9 cellular contexts compared by ENCODE assay signal in the genomic region with DNA sequence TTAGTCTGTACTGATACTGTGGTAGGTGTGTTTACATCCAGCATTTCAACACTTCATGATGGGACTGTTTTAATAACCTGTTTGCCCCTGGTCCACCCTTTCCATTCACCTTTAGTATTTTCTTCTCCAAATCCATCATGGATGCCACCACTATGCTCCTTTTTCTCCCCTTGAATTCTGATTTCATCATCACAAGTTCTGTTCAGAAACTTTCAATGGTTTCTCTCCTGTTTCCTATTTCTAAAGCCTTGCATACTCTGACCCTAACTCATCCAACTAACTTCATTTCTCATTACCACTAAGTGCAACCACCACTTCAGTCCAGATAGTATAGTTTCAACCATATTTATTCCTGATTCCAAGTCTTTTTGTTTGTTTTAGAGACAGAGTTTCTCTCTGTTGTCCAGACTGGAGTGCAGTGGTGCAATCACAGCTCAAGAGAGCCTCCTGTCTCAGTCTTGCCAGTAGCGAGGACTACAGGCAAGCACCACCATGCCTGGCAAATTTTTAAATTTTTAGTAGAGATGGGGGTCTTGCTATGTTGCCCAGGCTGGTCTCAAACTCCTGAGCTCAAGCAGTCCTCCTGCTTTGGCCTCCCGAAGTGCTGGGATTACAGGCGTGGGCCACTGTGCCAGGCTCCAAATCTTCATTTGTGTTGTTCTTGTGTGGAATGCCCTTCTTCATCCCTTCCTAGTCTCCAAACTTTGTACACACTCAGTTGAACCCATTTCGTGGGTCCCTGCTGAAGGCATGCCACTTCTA. TPM values are rescaled to one million over a fixed set of nuclear protein-coding genes. Genes with fewer than 3 reads are reported as not detected.
A peak's percentile ranks its signal among the peaks of the same experiment; 100 is the strongest.
DNase-seq lines count a peak whose midpoint lies in the region; ATAC-seq, FAIRE-seq and TF ChIP-seq lines count a peak whose summit lies in the region.
"Had no signal": no experiment of that assay in that cellular context is flagged by ENCODE, and none has a peak within 500 bp of the region (broad histone marks: within the 10 kb centered on the region; RNA-seq: fewer than 3 reads in every experiment).

No MANE protein-coding gene starts in this region.

- H2BK15ac ChIP-seq in H1 (ENCODE audit: low read length) = no peak overlapping the region

- H4K5ac ChIP-seq in H1 (ENCODE audit: insufficient read length, low read depth, low read length) = no peak overlapping the region

- no peak overlapping the region for H2AFZ ChIP-seq in OCI-LY3 (ENCODE audit: low read depth, low read length)
- H2AFZ ChIP-seq in H1 (ENCODE audit: low read length) = no peak overlapping the region

- H3K4me3 ChIP-seq in GM12864 (ENCODE audit: low read depth, low read length) = peak overlapping the region; percentile 79; the same call in 1 of the 2 replicates
- H3K4me3 ChIP-seq in OCI-LY3 (ENCODE audit: low read length) = peak overlapping the region; percentile 100
- H3K4me3 ChIP-seq in H1 (ENCODE audit: extremely low read depth in 1 of 4, insufficient read depth in 2 of 4, low read depth in 3 of 4, low read length in 4 of 4) = peak overlapping the region in 2 of 4 experiments; percentile 83 to 99; a peak in 3 of 8 replicates

- no peaks in the 10 kb centered on the region for H3K27me3 Mint-ChIP-seq in progenitor cell of endocrine pancreas

- POLR2A ChIA-PET in H1 (lab: Charles Lee; ENCODE audit: partially characterized antibody) = interaction anchor here (0.9 to 1.5 kb wide), 8 partner anchors 11 to 215 kb away, joined by 3 to 4 read pairs (median 3); no protein-coding TSS in a partner anchor

- H3K27me3 ChIP-seq in OCI-LY3 (ENCODE audit: low read depth, low read length) (no peaks in the 10 kb centered on the region), H1 (replicated peaks in 1 of 4; ENCODE audit: control insufficient read depth in 3 of 4, extremely low read depth in 1 of 4, insufficient read depth in 3 of 4, low read length in 3 of 4) (no peaks in the 10 kb centered on the region)
- H3K27me3 ChIP-seq: uterus had no signal

- H4K20me1 ChIP-seq in OCI-LY3 (ENCODE audit: insufficient read depth, low read length) = peaks cover 9% of the 10 kb centered on the region
- peaks cover 0 to 7% of the 10 kb centered on the region in 2 experiments for H4K20me1 ChIP-seq in H1 (replicated peaks in 1 of 2; ENCODE audit: control insufficient read depth in 1 of 2, insufficient read depth in 2 of 2, low read length in 2 of 2)

- H3K27ac Mint-ChIP-seq in progenitor cell of endocrine pancreas = peak overlapping the region; percentile 87

- H3K36me3 ChIP-seq in OCI-LY3 (replicated peaks; ENCODE audit: low read depth, low read length) = peaks cover 5% of the 10 kb centered on the region
- H3K36me3 ChIP-seq in H1 (ENCODE audit: control insufficient read depth in 2 of 4, insufficient read depth in 4 of 4, low read length in 3 of 4) = peaks cover 0 to 4% (median 0%) of the 10 kb centered on the region in 4 experiments; a peak in 1 of 8 replicates
- H3K36me3 ChIP-seq: uterus had no signal

- H3K4me2 ChIP-seq in OCI-LY3 (ENCODE audit: low read length) (peak overlapping the region; percentile 82), H1 (ENCODE audit: insufficient read depth in 1 of 2, low read depth in 2 of 2, low read length in 2 of 2) (peak overlapping the region; percentile 76 to 90)

- no peak overlapping the region for H3K18ac ChIP-seq in H1 (ENCODE audit: extremely low read depth, low read length)

- H3K23me2 ChIP-seq in H1 (ENCODE audit: low read depth, low read length) = peaks cover 10% of the 10 kb centered on the region

- H2AK5ac ChIP-seq in H1 (ENCODE audit: low read depth, low read length) = no peak overlapping the region

- H3K4me1 Mint-ChIP-seq in progenitor cell of endocrine pancreas (ENCODE audit: low read depth) = peaks cover 15% of the 10 kb centered on the region

- H3K79me2 ChIP-seq in OCI-LY3 (ENCODE audit: low read length) (peaks cover 46% of the 10 kb centered on the region), H1 (ENCODE audit: control insufficient read depth in 1 of 2, insufficient read depth in 2 of 2, low read length in 2 of 2) (peaks cover 3 to 29% of the 10 kb centered on the region in 2 experiments)

- no peak for TF ChIP-seq EP300 in H1 (IDR thresholded peaks at IDR 0.05; ENCODE audit: borderline replicate concordance in 1 of 2, low read depth in 2 of 2, low read length in 2 of 2)

- H3K9ac ChIP-seq in OCI-LY3 (ENCODE audit: low read length) = peak overlapping the region; percentile 93
- H3K9ac ChIP-seq in H1 (replicated peaks in 1 of 4; ENCODE audit: extremely low read depth in 1 of 4, low read depth in 3 of 4, low read length in 3 of 4) = peak overlapping the region in 1 of 4 experiments; percentile 42; a peak in 1 of 7 replicates

- H3K9me3 Mint-ChIP-seq in progenitor cell of endocrine pancreas (ENCODE audit: low read depth) = no peaks in the 10 kb centered on the region

- H2BK120ac ChIP-seq in H1 (replicated peaks; ENCODE audit: low read depth, low read length) = no peak overlapping the region

- no peak for TF ChIP-seq RAD21 in H1 (IDR thresholded peaks at IDR 0.05 in 1 of 2, conservative IDR thresholded peaks at IDR 0.05 in 1 of 2; ENCODE audit: low read depth in 2 of 2, low read length in 2 of 2)

- H3K36me3 Mint-ChIP-seq in progenitor cell of endocrine pancreas (ENCODE audit: insufficient read depth) = no peaks in the 10 kb centered on the region

- no peak overlapping the region for H4K8ac ChIP-seq in H1 (ENCODE audit: extremely low read depth, insufficient read depth, low read length)

- no peak overlapping the region for H3K27ac ChIP-seq in OCI-LY3 (ENCODE audit: low read length)
- H3K27ac ChIP-seq in H1 (ENCODE audit: low read depth, low read length) = no peak overlapping the region

- WGBS in H1 (ENCODE audit: extremely low coverage in 1 of 2, insufficient coverage in 1 of 2, insufficient read length in 1 of 2, insufficient replicate concordance in 2 of 2, low coverage in 1 of 2, low lambda C conversion rate in 2 of 2, missing lambda C conversion rate in 1 of 2), 2 experiments = 90% methylated on average over 4 of the region's 4 CpGs; no CpG with 5 or more reads in 1 of the 2 experiments

- H2BK12ac ChIP-seq in H1 (ENCODE audit: low read depth, low read length) = no peak overlapping the region

- H3K4me3 Mint-ChIP-seq in progenitor cell of endocrine pancreas (ENCODE audit: low read depth) = peak overlapping the region; percentile 100

- H4K91ac ChIP-seq in H1 (replicated peaks; ENCODE audit: insufficient read length, low read length) = no peak overlapping the region

- peaks cover 12% of the 10 kb centered on the region for H3K4me1 ChIP-seq in OCI-LY3 (ENCODE audit: low read length)
- H3K4me1 ChIP-seq in H1 (replicated peaks in 1 of 4; ENCODE audit: control insufficient read depth in 3 of 4, insufficient read depth in 4 of 4, low read length in 3 of 4) = peaks cover 2 to 5% (median 3%) of the 10 kb centered on the region in 4 experiments; a peak in 5 of 7 replicates

- no peak overlapping the region for H3K23ac ChIP-seq in H1 (ENCODE audit: insufficient read length)

- DNase-seq in GM12864 (ENCODE audit: low read depth) (no peak), H1 (ENCODE audit: low read depth in 1 of 2, low spot score in 2 of 2) (no peak), progenitor cell of endocrine pancreas (ENCODE audit: low spot score, unreplicated experiment) (no peak), kidney glomerular epithelial cell (lab: John Stamatoyannopoulos, UW) (no peak), GM19240 (ENCODE audit: insufficient read length, low spot score) (no peak)
- no peak for DNase-seq in stimulated activated naive CD4-positive, alpha-beta T cell treated with Interleukin-2 at 50 U/mL for 16 hours (lab: John Stamatoyannopoulos, UW)
- DNase-seq: uterus had no signal

- H3K9me3 ChIP-seq in OCI-LY3 (ENCODE audit: insufficient read depth, low read length) (no peaks in the 10 kb centered on the region), H1 (ENCODE audit: insufficient read depth in 2 of 2, low read depth in 1 of 2, low read length in 1 of 2) (no peaks in the 10 kb centered on the region)
- H3K9me3 ChIP-seq: uterus had no signal

- H2BK5ac ChIP-seq in H1 (ENCODE audit: low read depth, low read length) = no peak overlapping the region

- no peak overlapping the region for H2BK20ac ChIP-seq in H1 (ENCODE audit: low read length)

- CTCF ChIA-PET in H1 (lab: Charles Lee; ENCODE audit: partially characterized antibody) = interaction anchor here (0.7 to 1.4 kb wide), 5 partner anchors 10 to 63 kb away, joined by 3 to 4 read pairs (median 3); no protein-coding TSS in a partner anchor

- H3K14ac ChIP-seq in H1 (ENCODE audit: insufficient read length) = no peak overlapping the region

- TF ChIP-seq CTCF in GM12864 (IDR thresholded peaks at IDR 0.05; ENCODE audit: low read depth, low read length, missing control alignments) = no peak
- TF ChIP-seq CTCF in OCI-LY3 (IDR thresholded peaks at IDR 0.05; ENCODE audit: low read depth, low read length) = no peak
- TF ChIP-seq CTCF in H1 (IDR thresholded peaks at IDR 0.05; ENCODE audit: control extremely low read depth in 1 of 3, insufficient read depth in 1 of 3, low read depth in 1 of 3, low read length in 3 of 3) = no peak
- no peak for TF ChIP-seq CTCF in progenitor cell of endocrine pancreas (IDR thresholded peaks at IDR 0.05; ENCODE audit: unreplicated experiment)

- peaks cover 10% of the 10 kb centered on the region; the same call in 1 of the 2 replicates for H3K79me1 ChIP-seq in H1 (ENCODE audit: low read depth, low read length)

- no peak for ATAC-seq in GM18505 (IDR thresholded peaks at IDR 0.05; ENCODE audit: unreplicated experiment)

- TF ChIP-seq POLR2A in H1 (IDR thresholded peaks at IDR 0.05; ENCODE audit: control extremely low read depth in 1 of 2, low read depth in 2 of 2, low read length in 2 of 2) (no peak), GM18505 (IDR thresholded peaks at IDR 0.05; ENCODE audit: borderline replicate concordance, extremely low read depth, insufficient read depth, insufficient read length) (no peak)

- H3K4ac ChIP-seq in H1 (replicated peaks; ENCODE audit: insufficient read length, low read depth, low read length) = peak overlapping the region; percentile 6

- no peak overlapping the region for H3K56ac ChIP-seq in H1 (replicated peaks; ENCODE audit: insufficient read length, low read depth, low read length)

- no peak for FAIRE-seq in H1 (lab: Jason Lieb, UNC)

RNA-seq across cellular contexts. Expression of a gene that starts 1.2 kb away (rescaled TPM):
- 41.7 and 42.7 TPM in 2 replicates for total RNA-seq in H1 (2021; fragmentation: NEBNext Ultra II Directional; extraction: Animal tissue kit (Norgen Biotek cat#: 25700))
- polyA plus RNA-seq in H1 (2011; rRNA removed) = 8.3 and 10.5 TPM in 2 replicates
- polyA plus RNA-seq in H1 (2011; cell fraction: cytosol; rRNA removed) = 11.8 TPM
- polyA plus RNA-seq in H1 (2011; cell fraction: nucleus; rRNA removed) = 3.3 TPM
- polyA plus RNA-seq in H1 (2012, experiment 1 of 2) = 4.0 to 11.3 TPM (median 4.7 TPM) in 4 replicates
- 1.4 TPM for polyA plus RNA-seq in H1 (2012, experiment 2 of 2)
- 19.6 TPM for polyA plus RNA-seq in H1 (2013, experiment 1 of 2)
- 18.3 TPM for polyA plus RNA-seq in H1 (2013, experiment 2 of 2)
- 8.1 and 9.9 TPM in 2 replicates for polyA minus RNA-seq in H1 (2011; rRNA and poly(A)+ RNA removed)
- 10.2 TPM for polyA minus RNA-seq in H1 (2011; cell fraction: cytosol; rRNA and poly(A)+ RNA removed)
- polyA minus RNA-seq in H1 (2011; cell fraction: nucleus; rRNA and poly(A)+ RNA removed) = 10.8 TPM
- total RNA-seq in progenitor cell of endocrine pancreas = 36.5 and 38.2 TPM in 2 replicates

RNA-seq across cellular contexts. Expression of a gene that starts 35.2 kb away (rescaled TPM):
- total RNA-seq in H1 (2021; fragmentation: NEBNext Ultra II Directional; extraction: Animal tissue kit (Norgen Biotek cat#: 25700)) = 57.6 and 61.7 TPM in 2 replicates
- polyA plus RNA-seq in H1 (2011; rRNA removed) = 21.9 and 26.6 TPM in 2 replicates
- polyA plus RNA-seq in H1 (2011; cell fraction: cytosol; rRNA removed) = 29.3 TPM
- 42.1 TPM for polyA plus RNA-seq in H1 (2011; cell fraction: nucleus; rRNA removed)
- polyA plus RNA-seq in H1 (2012, experiment 1 of 2) = 21.3 to 30.0 TPM (median 27.5 TPM) in 4 replicates
- 2.0 TPM for polyA plus RNA-seq in H1 (2012, experiment 2 of 2)
- 38.0 TPM for polyA plus RNA-seq in H1 (2013, experiment 1 of 2)
- 39.9 TPM for polyA plus RNA-seq in H1 (2013, experiment 2 of 2)
- polyA minus RNA-seq in H1 (2011; rRNA and poly(A)+ RNA removed) = 165 and 166 TPM in 2 replicates
- polyA minus RNA-seq in H1 (2011; cell fraction: cytosol; rRNA and poly(A)+ RNA removed) = 77.4 TPM
- polyA minus RNA-seq in H1 (2011; cell fraction: nucleus; rRNA and poly(A)+ RNA removed) = 154 TPM
- total RNA-seq in progenitor cell of endocrine pancreas = 138 and 154 TPM in 2 replicates
